12 cellular contexts compared by ENCODE assay signal in genomic region chr19:41127362-41127761, GRCh38. TPM values are rescaled to one million over a fixed set of nuclear protein-coding genes. Genes with fewer than 3 reads are reported as not detected.
DNase-seq lines count a peak whose midpoint lies in the region; ATAC-seq and TF ChIP-seq lines count a peak whose summit lies in the region.
"Not testable (repeated sequence)": the region's sequence is repeated elsewhere in the genome, so short reads cannot be mapped to it uniquely, and the experiment has no call there.
"Had no signal": no experiment of that assay in that cellular context is flagged by ENCODE, and none has a peak within 500 bp of the region (broad histone marks: within the 10 kb centered on the region; RNA-seq: fewer than 3 reads in every experiment).

No MANE protein-coding gene starts in this region.

- not testable (repeated sequence) for H3K27me3 Mint-ChIP-seq in CD8-positive, alpha-beta memory T cell; activated T-helper 17 cell treated with anti-CD3 and anti-CD28 coated beads, Interleukin-2, amount 50 U/mL, for 72 hours; natural killer cell (ENCODE audit: low read depth in 2 of 2)
- H3K27me3 Mint-ChIP-seq in HFFc6 (ENCODE audit: insufficient read depth) (peaks cover 32% of the 10 kb centered on the region), endodermal cell (ENCODE audit: insufficient read depth) (peaks cover 49% of the 10 kb centered on the region)

- not testable (repeated sequence) for TF ChIP-seq CTCF in AG04450 (IDR thresholded peaks at IDR 0.05; ENCODE audit: low read depth, low read length); HFFc6 (IDR thresholded peaks at IDR 0.05); endodermal cell (conservative IDR thresholded peaks at IDR 0.05); natural killer cell (IDR thresholded peaks at IDR 0.05)

- H3K9me3 ChIP-seq in AG04450 (ENCODE audit: control insufficient read depth, insufficient read depth, low read length); CD8-positive, alpha-beta memory T cell (ENCODE audit: low read length); SK-N-MC (ENCODE audit: low read depth, low read length); endodermal cell (ENCODE audit: control insufficient read depth, low read length): not testable (repeated sequence)

- H3K9ac ChIP-seq in SK-N-MC (ENCODE audit: insufficient read length); endodermal cell (ENCODE audit: extremely low read depth, low read length, poor library complexity, severe bottlenecking): not testable (repeated sequence)

- H3K4me3 Mint-ChIP-seq in CD8-positive, alpha-beta memory T cell: peak overlapping the region in 3 of 7 donors; percentile 77 to 85 (median 82)
- H3K4me3 Mint-ChIP-seq in HFFc6 (0 out of 2 replicates have a peak overlapping the region, but pooled peaks have one; percentile 50), endodermal cell (peak overlapping the region; percentile 40), natural killer cell (peak overlapping the region; percentile 76)
- peak overlapping the region; percentile 72 for H3K4me3 Mint-ChIP-seq in activated T-helper 17 cell treated with anti-CD3 and anti-CD28 coated beads, Interleukin-2, amount 50 U/mL, for 72 hours
- peak overlapping the region; percentile 72 for H3K4me3 Mint-ChIP-seq in stimulated activated effector memory CD8-positive, alpha-beta T cell treated with anti-CD3 and anti-CD28 coated beads, Interleukin-12 subunit alpha, Interleukin-12 subunit beta, amount 100 ng/mL, for 72 hours

- WGBS in endodermal cell (ENCODE audit: insufficient coverage in 1 of 2, insufficient read length in 1 of 2), 2 experiments: 75 to 77% methylated on average over 4 to 7 of the region's 7 CpGs

- H3K36me3 ChIP-seq in CD8-positive, alpha-beta memory T cell (ENCODE audit: insufficient read depth, low read length); SK-N-MC (ENCODE audit: insufficient read depth, low read length); endodermal cell (ENCODE audit: control insufficient read depth, insufficient read depth, low read length): not testable (repeated sequence)

- peaks cover 10% of the 10 kb centered on the region for H3K27me3 ChIP-seq in AG04450 (ENCODE audit: control insufficient read depth, insufficient read depth, low read length)
- not testable (repeated sequence) for H3K27me3 ChIP-seq in CD8-positive, alpha-beta memory T cell (ENCODE audit: insufficient read depth, low read length, poor library complexity, severe bottlenecking)
- H3K27me3 ChIP-seq in endodermal cell (ENCODE audit: control insufficient read depth, insufficient read depth, low read length, poor library complexity, severe bottlenecking): peaks cover 22% of the 10 kb centered on the region

- CTCF ChIA-PET in AG04450 (lab: Charles Lee): interaction anchor here (0.7 to 1.9 kb wide), 5 partner anchors 10 to 135 kb away, joined by 3 to 8 read pairs (median 4); no protein-coding TSS in a partner anchor
- CTCF ChIA-PET in CD8-positive, alpha-beta memory T cell (lab: Charles Lee): interaction anchor here (1.2 to 2.3 kb wide), 2 partner anchors 17 to 166 kb away, joined by 3 to 9 read pairs; no protein-coding TSS in a partner anchor

- H3K9me3 Mint-ChIP-seq in CD8-positive, alpha-beta memory T cell; HFFc6; activated T-helper 17 cell treated with anti-CD3 and anti-CD28 coated beads, Interleukin-2, amount 50 U/mL, for 72 hours; endodermal cell; natural killer cell; stimulated activated effector memory CD8-positive, alpha-beta T cell treated with anti-CD3 and anti-CD28 coated beads, Interleukin-12 subunit alpha, Interleukin-12 subunit beta, amount 100 ng/mL, for 72 hours: not testable (repeated sequence)

- intact Hi-C loops in natural killer cell (cut with micrococcal nuclease): not testable (repeated sequence)

- peaks cover 24 to 35% (median 29%) of the 10 kb centered on the region in 3 donors for H3K4me1 Mint-ChIP-seq in CD8-positive, alpha-beta memory T cell
- H3K4me1 Mint-ChIP-seq in HFFc6 (ENCODE audit: low read depth); endodermal cell: not testable (repeated sequence)
- H3K4me1 Mint-ChIP-seq in activated T-helper 17 cell treated with anti-CD3 and anti-CD28 coated beads, Interleukin-2, amount 50 U/mL, for 72 hours: peaks cover 10% of the 10 kb centered on the region
- H3K4me1 Mint-ChIP-seq in natural killer cell: peaks cover 24 to 44% of the 10 kb centered on the region in 2 donors
- peaks cover 33% of the 10 kb centered on the region for H3K4me1 Mint-ChIP-seq in stimulated activated effector memory CD8-positive, alpha-beta T cell treated with anti-CD3 and anti-CD28 coated beads, Interleukin-12 subunit alpha, Interleukin-12 subunit beta, amount 100 ng/mL, for 72 hours

- H3K27ac ChIP-seq in AG04450 (ENCODE audit: low read depth, low read length): peak overlapping the region; percentile 2
- not testable (repeated sequence) for H3K27ac ChIP-seq in CD8-positive, alpha-beta memory T cell (ENCODE audit: low read depth, low read length); endodermal cell (ENCODE audit: low read depth, low read length)
- H3K27ac ChIP-seq in SK-N-MC: peak overlapping the region; percentile 50; the same call in 1 of the 2 replicates

- peaks cover 10% of the 10 kb centered on the region for H3K4me1 ChIP-seq in CD8-positive, alpha-beta memory T cell (ENCODE audit: insufficient read depth, low read length)
- H3K4me1 ChIP-seq in endodermal cell (ENCODE audit: control insufficient read depth, insufficient read depth, low read length): not testable (repeated sequence)

- H3K27ac Mint-ChIP-seq in CD8-positive, alpha-beta memory T cell: peak overlapping the region in 7 of 8 donors; percentile 24 to 97 (median 82)
- H3K27ac Mint-ChIP-seq in HFFc6; activated T-helper 17 cell treated with anti-CD3 and anti-CD28 coated beads, Interleukin-2, amount 50 U/mL, for 72 hours: not testable (repeated sequence)
- H3K27ac Mint-ChIP-seq in endodermal cell (peak overlapping the region; percentile 12), natural killer cell (peak overlapping the region; percentile 86 to 89)
- H3K27ac Mint-ChIP-seq in stimulated activated effector memory CD8-positive, alpha-beta T cell treated with anti-CD3 and anti-CD28 coated beads, Interleukin-12 subunit alpha, Interleukin-12 subunit beta, amount 100 ng/mL, for 72 hours: peak overlapping the region; percentile 36

- POLR2A ChIA-PET in AG04450 (lab: Yijun Ruan, JAX); CD8-positive, alpha-beta memory T cell (lab: Charles Lee): not testable (repeated sequence)

- not testable (repeated sequence) for DNase-seq in AG04450 (ENCODE audit: low read depth, low spot score); CD8-positive, alpha-beta memory T cell; HFFc6; SK-N-MC (ENCODE audit: low read depth, low spot score); endodermal cell; natural killer cell; stimulated activated effector memory CD8-positive, alpha-beta T cell treated with anti-CD3 and anti-CD28 coated beads, Interleukin-12 subunit alpha, Interleukin-12 subunit beta, amount 100 ng/mL, for 72 hours (ENCODE audit: low spot score in 2 of 2)

- not testable (repeated sequence) for H3K36me3 Mint-ChIP-seq in CD8-positive, alpha-beta memory T cell; HFFc6 (ENCODE audit: low read depth); activated T-helper 17 cell treated with anti-CD3 and anti-CD28 coated beads, Interleukin-2, amount 50 U/mL, for 72 hours (ENCODE audit: low read depth); endodermal cell (ENCODE audit: low read depth); natural killer cell; stimulated activated effector memory CD8-positive, alpha-beta T cell treated with anti-CD3 and anti-CD28 coated beads, Interleukin-12 subunit alpha, Interleukin-12 subunit beta, amount 100 ng/mL, for 72 hours

- ATAC-seq in activated T-helper 17 cell treated with anti-CD3 and anti-CD28 coated beads, Interleukin-2, amount 50 U/mL, for 72 hours (replicated peaks); natural killer cell; stimulated activated effector memory CD8-positive, alpha-beta T cell treated with anti-CD3 and anti-CD28 coated beads, Interleukin-12 subunit alpha, Interleukin-12 subunit beta, amount 100 ng/mL, for 72 hours: not testable (repeated sequence)

- H3K4me3 ChIP-seq in AG04450 (ENCODE audit: low read depth, low read length); CD8-positive, alpha-beta memory T cell (ENCODE audit: low read length); SK-N-MC; endodermal cell (ENCODE audit: low read length): not testable (repeated sequence)

RNA-seq across cellular contexts. Expression of gene CYP2F1, which starts 13.1 kb away (rescaled TPM):
- polyA plus RNA-seq in AG04450 (2011; rRNA removed): not detected in 2 replicates
- not detected in 2 replicates for polyA minus RNA-seq in AG04450 (2011; rRNA and poly(A)+ RNA removed)
- total RNA-seq in CD8-positive, alpha-beta memory T cell: not detected
- polyA plus RNA-seq in CD8-positive, alpha-beta memory T cell: not detected
- not detected for total RNA-seq in HFFc6 (2021; fragmentation: NEBNext Ultra II Directional; extraction: Animal tissue kit (Norgen Biotek cat#: 25700))
- total RNA-seq in activated T-helper 17 cell treated with anti-CD3 and anti-CD28 coated beads, Interleukin-2, amount 50 U/mL, for 72 hours: under 1 TPM in 1 of 2 donors, not detected in 1; 0.28 TPM
- not detected for total RNA-seq in endodermal cell
- not detected for polyA plus RNA-seq in endodermal cell (2013, experiment 1 of 2)
- not detected for polyA plus RNA-seq in endodermal cell (2013, experiment 2 of 2)
- total RNA-seq in natural killer cell: 1 to 10 TPM in 2 of 3 donors, under 1 TPM in 1; 0.93 to 4.7 (median 4.5) TPM
- total RNA-seq: Peyer's patch, Right ventricle myocardium inferior, SK-MEL-5 had no signal
- polyA plus RNA-seq: BJ had no signal

RNA-seq across cellular contexts. Expression of gene CYP2A13, which starts 39.1 kb away (rescaled TPM):
- not detected in 2 replicates for polyA plus RNA-seq in AG04450 (2011; rRNA removed)
- polyA minus RNA-seq in AG04450 (2011; rRNA and poly(A)+ RNA removed): not detected in 2 replicates
- total RNA-seq in CD8-positive, alpha-beta memory T cell: not detected
- polyA plus RNA-seq in CD8-positive, alpha-beta memory T cell: not detected
- total RNA-seq in HFFc6 (2021; fragmentation: NEBNext Ultra II Directional; extraction: Animal tissue kit (Norgen Biotek cat#: 25700)): not detected
- not detected for total RNA-seq in activated T-helper 17 cell treated with anti-CD3 and anti-CD28 coated beads, Interleukin-2, amount 50 U/mL, for 72 hours
- not detected for total RNA-seq in endodermal cell
- polyA plus RNA-seq in endodermal cell (2013, experiment 1 of 2): not detected
- polyA plus RNA-seq in endodermal cell (2013, experiment 2 of 2): not detected
- not detected for total RNA-seq in natural killer cell
- total RNA-seq: Peyer's patch, Right ventricle myocardium inferior, SK-MEL-5 had no signal
- polyA plus RNA-seq: BJ had no signal
